In the genomic region with DNA sequence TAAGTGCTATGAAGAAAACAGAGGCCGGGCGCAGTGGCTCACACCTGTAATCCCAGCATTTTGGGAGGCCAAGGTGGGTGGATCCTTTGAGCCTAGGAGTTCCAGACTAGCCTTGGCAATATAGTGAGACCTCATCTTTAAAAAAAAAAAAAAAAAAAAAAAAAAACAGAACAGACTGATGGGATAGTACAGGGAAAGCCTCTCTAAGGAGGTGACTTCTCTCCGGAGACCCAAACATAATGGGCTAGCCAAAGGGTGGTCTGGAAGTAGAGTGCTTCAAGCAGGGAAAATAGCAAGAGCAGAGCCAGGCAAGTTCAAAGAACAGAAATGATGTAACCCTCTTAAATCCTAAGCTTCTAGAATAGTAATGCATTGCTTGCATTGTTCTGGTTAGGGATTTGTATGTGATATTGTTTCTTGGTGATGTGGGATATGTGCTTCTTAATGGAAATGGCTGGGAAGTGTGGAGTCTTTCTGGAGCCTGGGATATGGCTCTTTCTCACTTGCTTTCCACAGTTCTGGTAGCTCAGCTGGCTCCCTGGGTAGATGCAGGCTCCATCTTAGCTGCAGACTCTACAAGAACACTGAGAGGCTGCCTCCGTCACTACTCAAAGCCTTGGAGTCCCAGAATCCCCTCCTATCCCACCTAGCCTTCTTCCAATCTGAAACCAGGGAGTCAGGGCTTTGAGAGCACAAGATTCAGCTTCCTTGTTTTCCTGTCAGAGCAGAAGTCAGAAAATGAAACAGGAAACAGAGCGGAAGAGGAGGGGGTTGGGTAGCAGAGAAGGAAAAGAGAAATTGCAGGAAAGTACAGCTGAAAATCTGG, we compare ENCODE assay signal across 8 cellular contexts. TPM values are rescaled to one million over a fixed set of nuclear protein-coding genes. Genes with fewer than 3 reads are reported as not detected.
DNase-seq lines count a peak whose midpoint lies in the region; ATAC-seq, FAIRE-seq and TF ChIP-seq lines count a peak whose summit lies in the region.

No MANE protein-coding gene starts in this region.

- no peak overlapping the region for H4K5ac ChIP-seq in H1 (ENCODE audit: insufficient read length, low read depth, low read length)

- H3K14ac ChIP-seq in H1 (ENCODE audit: insufficient read length): no peak overlapping the region
- H3K14ac ChIP-seq in neuronal stem cell (ENCODE audit: low read length): no peak overlapping the region

- H2BK15ac ChIP-seq in H1 (ENCODE audit: low read length) (no peak overlapping the region), neuronal stem cell (ENCODE audit: low read length) (no peak overlapping the region)

- H3K27me3 ChIP-seq in HCT116 (ENCODE audit: insufficient read depth, low read length) (no peaks in the 10 kb centered on the region), H1 (replicated peaks in 1 of 4; ENCODE audit: control insufficient read depth in 3 of 4, extremely low read depth in 1 of 4, insufficient read depth in 3 of 4, low read length in 3 of 4) (no peaks in the 10 kb centered on the region), neuronal stem cell (ENCODE audit: control insufficient read depth in 3 of 3, insufficient read depth in 3 of 3, low read depth in 1 of 3, low read length in 3 of 3) (no peaks in the 10 kb centered on the region), foreskin keratinocyte (no peaks in the 10 kb centered on the region)

- H3K36me3 ChIP-seq in HCT116 (ENCODE audit: control insufficient read depth in 1 of 2, insufficient read depth in 2 of 2, low read length in 2 of 2) (peaks cover 0 to 14% of the 10 kb centered on the region in 2 experiments; a peak in 2 of 4 replicates), H1 (ENCODE audit: control insufficient read depth in 2 of 4, insufficient read depth in 4 of 4, low read length in 3 of 4) (peaks cover 0 to 14% (median 5%) of the 10 kb centered on the region in 4 experiments; a peak in 5 of 8 replicates), neuronal stem cell (replicated peaks in 1 of 2; ENCODE audit: control insufficient read depth in 2 of 2, insufficient read depth in 2 of 2, low read length in 2 of 2) (peaks cover 8 to 29% of the 10 kb centered on the region in 2 donors)

- 98% methylated on average over 5 of the region's 5 CpGs; no CpG with 5 or more reads in 1 of the 2 experiments for WGBS in H1 (ENCODE audit: extremely low coverage in 1 of 2, insufficient coverage in 1 of 2, insufficient read length in 1 of 2, insufficient replicate concordance in 2 of 2, low coverage in 1 of 2, low lambda C conversion rate in 2 of 2, missing lambda C conversion rate in 1 of 2), 2 experiments
- no CpG with 5 or more reads among the region's 5 CpGs for WGBS in neuronal stem cell (ENCODE audit: extremely low coverage in 2 of 2, insufficient read length in 2 of 2, insufficient replicate concordance in 1 of 2), 2 donors

- H4K91ac ChIP-seq in H1 (replicated peaks; ENCODE audit: insufficient read length, low read length) (peak overlapping the region; percentile 2), neuronal stem cell (ENCODE audit: low read depth, low read length, poor library complexity) (no peak overlapping the region)

- intact Hi-C loops in HCT116 (cut with micrococcal nuclease): no loop called here

- H3K4me3 ChIP-seq in HCT116 (replicated peaks in 1 of 2; ENCODE audit: low read depth in 1 of 2, low read length in 2 of 2) (no peak overlapping the region), H1 (ENCODE audit: extremely low read depth in 1 of 4, insufficient read depth in 2 of 4, low read depth in 3 of 4, low read length in 4 of 4) (no peak overlapping the region), neuronal stem cell (ENCODE audit: low read length in 2 of 2) (no peak overlapping the region)

- H2AK5ac ChIP-seq in H1 (ENCODE audit: low read depth, low read length) (no peak overlapping the region), neuronal stem cell (ENCODE audit: low read depth, low read length) (no peak overlapping the region)

- H4K20me1 ChIP-seq in HCT116 (ENCODE audit: insufficient read depth): 0 out of 2 replicates have a peak, but pooled peaks cover 3% of the 10 kb centered on the region
- peaks cover 0 to 3% of the 10 kb centered on the region in 2 experiments for H4K20me1 ChIP-seq in H1 (replicated peaks in 1 of 2; ENCODE audit: control insufficient read depth in 1 of 2, insufficient read depth in 2 of 2, low read length in 2 of 2)

- TF ChIP-seq RAD21 in HCT116 (IDR thresholded peaks at IDR 0.05; ENCODE audit: low read depth) (no peak), H1 (IDR thresholded peaks at IDR 0.05 in 1 of 2, conservative IDR thresholded peaks at IDR 0.05 in 1 of 2; ENCODE audit: low read depth in 2 of 2, low read length in 2 of 2) (no peak)

- H3K4ac ChIP-seq in H1 (replicated peaks; ENCODE audit: insufficient read length, low read depth, low read length) (no peak overlapping the region), neuronal stem cell (ENCODE audit: low read length) (no peak overlapping the region)

- H3K4me1 ChIP-seq in HCT116 (ENCODE audit: control insufficient read depth in 1 of 2, insufficient read depth in 2 of 2, low read length in 2 of 2) (peaks cover 21 to 62% of the 10 kb centered on the region in 2 experiments), H1 (replicated peaks in 1 of 4; ENCODE audit: control insufficient read depth in 3 of 4, insufficient read depth in 4 of 4, low read length in 3 of 4) (peaks cover 7 to 19% (median 13%) of the 10 kb centered on the region in 4 experiments; a peak in 6 of 7 replicates), neuronal stem cell (ENCODE audit: control insufficient read depth in 2 of 2, insufficient read depth in 1 of 2, low read depth in 1 of 2, low read length in 2 of 2) (peaks cover 15 to 42% of the 10 kb centered on the region in 2 donors), foreskin keratinocyte (peaks cover 11% of the 10 kb centered on the region)

- H3K27ac ChIP-seq in HCT116 (ENCODE audit: low read depth, low read length) (peak overlapping the region; percentile 98), H1 (ENCODE audit: low read depth, low read length) (peak overlapping the region; percentile 41; the same call in 1 of the 2 replicates), neuronal stem cell (replicated peaks; ENCODE audit: low read length) (peak overlapping the region; percentile 97), foreskin keratinocyte (no peak overlapping the region)

- H2BK12ac ChIP-seq in H1 (ENCODE audit: low read depth, low read length) (peak overlapping the region; percentile 2; the same call in 1 of the 2 replicates), neuronal stem cell (ENCODE audit: low read length) (no peak overlapping the region)

- CTCF ChIA-PET in HCT116 (lab: Charles Lee) (interaction anchor here (0.9 to 1.4 kb wide), 2 partner anchors 109 to 184 kb away, joined by 3 read pairs; no protein-coding TSS in a partner anchor), H1 (lab: Charles Lee; ENCODE audit: partially characterized antibody) (interaction anchor here (0.7 to 6.9 kb wide), 8 partner anchors 14 to 184 kb away, joined by 3 to 61 read pairs (median 4); no protein-coding TSS in a partner anchor)

- H3K9me3 ChIP-seq in HCT116 (ENCODE audit: control insufficient read depth in 1 of 2, insufficient read depth in 1 of 2, low read depth in 1 of 2, low read length in 2 of 2): no peaks in the 10 kb centered on the region
- no peaks in the 10 kb centered on the region for H3K9me3 ChIP-seq in H1 (ENCODE audit: insufficient read depth in 2 of 2, low read depth in 1 of 2, low read length in 1 of 2)
- H3K9me3 ChIP-seq in neuronal stem cell (replicated peaks in 1 of 2; ENCODE audit: control insufficient read depth in 2 of 2, insufficient read depth in 1 of 2, low read depth in 1 of 2, low read length in 2 of 2): no peaks in the 10 kb centered on the region

- H2AFZ ChIP-seq in HCT116 (ENCODE audit: low read depth, low read length, poor library complexity, severe bottlenecking): no peak overlapping the region
- no peak overlapping the region for H2AFZ ChIP-seq in H1 (ENCODE audit: low read length)
- H2AFZ ChIP-seq in neuronal stem cell (ENCODE audit: low read length): no peak overlapping the region

- peak overlapping the region; percentile 40; the same call in 1 of the 2 replicates for H2BK5ac ChIP-seq in H1 (ENCODE audit: low read depth, low read length)
- H2BK5ac ChIP-seq in neuronal stem cell (ENCODE audit: low read length): no peak overlapping the region

- H3K4me2 ChIP-seq in HCT116 (ENCODE audit: low read length) (peak overlapping the region; percentile 99), H1 (ENCODE audit: insufficient read depth in 1 of 2, low read depth in 2 of 2, low read length in 2 of 2) (peak overlapping the region in 1 of 2 experiments; percentile 79; a peak in 2 of 4 replicates), neuronal stem cell (ENCODE audit: insufficient read depth, low read length, poor library complexity, severe bottlenecking) (no peak overlapping the region)

- no peak for ATAC-seq in HCT116
- no peak for ATAC-seq in foreskin keratinocyte
- no peak for ATAC-seq in GM21423 (IDR thresholded peaks at IDR 0.05; ENCODE audit: unreplicated experiment)

- no TSS peak for BruUV-seq in HCT116 (replicated peaks; lab: Mats Ljungman, UMichigan)

- H4K8ac ChIP-seq in H1 (ENCODE audit: extremely low read depth, insufficient read depth, low read length) (no peak overlapping the region), neuronal stem cell (ENCODE audit: low read depth, low read length) (no peak overlapping the region)

- H3K23ac ChIP-seq in H1 (ENCODE audit: insufficient read length): no peak overlapping the region
- H3K23ac ChIP-seq in neuronal stem cell (ENCODE audit: low read depth, low read length, poor library complexity): no peak overlapping the region

- H3K79me2 ChIP-seq in HCT116 (ENCODE audit: insufficient read depth, low read length): peaks cover 8% of the 10 kb centered on the region
- no peaks in the 10 kb centered on the region for H3K79me2 ChIP-seq in H1 (ENCODE audit: control insufficient read depth in 1 of 2, insufficient read depth in 2 of 2, low read length in 2 of 2)

- H2BK20ac ChIP-seq in H1 (ENCODE audit: low read length): no peak overlapping the region

- no peak overlapping the region for H3K56ac ChIP-seq in H1 (replicated peaks; ENCODE audit: insufficient read length, low read depth, low read length)

- H3K9me2 ChIP-seq in HCT116 (ENCODE audit: insufficient read depth): no peaks in the 10 kb centered on the region

- peaks cover 14% of the 10 kb centered on the region for H3K23me2 ChIP-seq in H1 (ENCODE audit: low read depth, low read length)

- RAD21 ChIA-PET in HCT116 (lab: Charles Lee; ENCODE audit: low non-redundant PET in 1 of 2, low total read pairs in 2 of 2, uncharacterized antibody in 2 of 2, unreplicated experiment in 2 of 2): no interaction called here

- FAIRE-seq in H1 (lab: Jason Lieb, UNC): no peak

- H2BK120ac ChIP-seq in H1 (replicated peaks; ENCODE audit: low read depth, low read length) (no peak overlapping the region), neuronal stem cell (ENCODE audit: low read depth, low read length) (no peak overlapping the region)

- TF ChIP-seq CTCF in HCT116 (IDR thresholded peaks at IDR 0.05 in 2 of 3, conservative IDR thresholded peaks at IDR 0.05 in 1 of 3; ENCODE audit: borderline replicate concordance in 1 of 3, insufficient read depth in 1 of 3, low read depth in 2 of 3, low read length in 2 of 3) (no peak), H1 (IDR thresholded peaks at IDR 0.05; ENCODE audit: control extremely low read depth in 1 of 3, insufficient read depth in 1 of 3, low read depth in 1 of 3, low read length in 3 of 3) (no peak), foreskin keratinocyte (conservative IDR thresholded peaks at IDR 0.05) (no peak)

- no peak for TF ChIP-seq EP300 in H1 (IDR thresholded peaks at IDR 0.05; ENCODE audit: borderline replicate concordance in 1 of 2, low read depth in 2 of 2, low read length in 2 of 2)

- H3K9ac ChIP-seq in HCT116 (ENCODE audit: low read length) (peak overlapping the region; percentile 97), H1 (replicated peaks in 1 of 4; ENCODE audit: extremely low read depth in 1 of 4, low read depth in 3 of 4, low read length in 3 of 4) (no peak overlapping the region; a peak in 2 of 7 replicates), neuronal stem cell (ENCODE audit: low read depth, low read length, poor library complexity) (no peak overlapping the region)

- no peaks in the 10 kb centered on the region for H3K79me1 ChIP-seq in H1 (ENCODE audit: low read depth, low read length)
- peaks cover 4% of the 10 kb centered on the region for H3K79me1 ChIP-seq in neuronal stem cell (ENCODE audit: low read depth, low read length)

- POLR2A ChIA-PET in HCT116 (lab: Charles Lee) (interaction anchor here (0.7 to 1.0 kb wide), 3 partner anchors 61 to 184 kb away, joined by 3 read pairs; no protein-coding TSS in a partner anchor), H1 (lab: Charles Lee; ENCODE audit: partially characterized antibody) (interaction anchor here (1.0 to 11.6 kb wide), 5 partner anchors 14 to 114 kb away, joined by 3 to 118 read pairs (median 5); a partner anchor contains a TSS)

- no peak for TF ChIP-seq POLR2A in HCT116 (IDR thresholded peaks at IDR 0.05; ENCODE audit: borderline replicate concordance, extremely low read depth, insufficient read depth, insufficient read length)
- no peak for TF ChIP-seq POLR2A in H1 (IDR thresholded peaks at IDR 0.05; ENCODE audit: control extremely low read depth in 1 of 2, low read depth in 2 of 2, low read length in 2 of 2)

- no peak overlapping the region for H3K18ac ChIP-seq in H1 (ENCODE audit: extremely low read depth, low read length)
- H3K18ac ChIP-seq in neuronal stem cell (ENCODE audit: low read length): no peak overlapping the region

- DNase-seq in HCT116 (ENCODE audit: low read depth, low spot score) (no peak), RPMI7951 (ENCODE audit: low read depth) (peak; percentile 10), H1 (ENCODE audit: low read depth in 1 of 2, low spot score in 2 of 2) (no peak), neuronal stem cell (ENCODE audit: low spot score) (no peak), foreskin keratinocyte (no peak), NCI-H524 treated with DMSO at 0.1 percent for 48 hours (lab: John Stamatoyannopoulos, UW) (no peak), NCI-H146 treated with DMSO at 0.1 percent for 48 hours (lab: John Stamatoyannopoulos, UW; ENCODE audit: unreplicated experiment) (no peak)

RNA-seq across cellular contexts. Expression of a gene that starts 1.9 kb away (rescaled TPM):
- total RNA-seq in HCT116 (2021; ENCODE audit: unreplicated experiment): 13.2 TPM
- 13.8 and 16.8 TPM in 2 replicates for polyA plus RNA-seq in HCT116 (2012)
- total RNA-seq in RPMI7951 (2014; rRNA removed; shearing (Covaris generic)): 18.5 and 24.4 TPM in 2 replicates
- total RNA-seq in H1 (2021; fragmentation: NEBNext Ultra II Directional; extraction: Animal tissue kit (Norgen Biotek cat#: 25700)): 8.5 and 9.3 TPM in 2 replicates
- 20.9 and 22.4 TPM in 2 replicates for polyA plus RNA-seq in H1 (2011; rRNA removed)
- polyA plus RNA-seq in H1 (2011; cell fraction: cytosol; rRNA removed): 16.0 TPM
- polyA plus RNA-seq in H1 (2011; cell fraction: nucleus; rRNA removed): 16.6 TPM
- 9.2 to 10.6 TPM (median 10.1 TPM) in 4 replicates for polyA plus RNA-seq in H1 (2012, experiment 1 of 2)
- polyA plus RNA-seq in H1 (2012, experiment 2 of 2): 8.2 TPM
- 12.0 TPM for polyA plus RNA-seq in H1 (2013, experiment 1 of 2)
- 12.7 TPM for polyA plus RNA-seq in H1 (2013, experiment 2 of 2)
- polyA minus RNA-seq in H1 (2011; rRNA and poly(A)+ RNA removed): 27.9 and 31.5 TPM in 2 replicates
- polyA minus RNA-seq in H1 (2011; cell fraction: cytosol; rRNA and poly(A)+ RNA removed): 8.4 TPM
- polyA minus RNA-seq in H1 (2011; cell fraction: nucleus; rRNA and poly(A)+ RNA removed): 14.2 TPM
- 9.6 TPM for polyA plus RNA-seq in neuronal stem cell (2013, experiment 1 of 2)
- polyA plus RNA-seq in neuronal stem cell (2013, experiment 2 of 2): 9.7 TPM
- total RNA-seq in foreskin keratinocyte: 11.7 and 11.9 TPM in 2 replicates
- polyA plus RNA-seq in foreskin keratinocyte: 8.7 and 9.4 TPM in 2 replicates

RNA-seq across cellular contexts. Expression of a gene that starts 40.7 kb away (rescaled TPM):
- total RNA-seq in HCT116 (2021; ENCODE audit: unreplicated experiment) (24.4 TPM), foreskin keratinocyte (17.6 and 18.5 TPM in 2 replicates)
- polyA plus RNA-seq in HCT116 (2012): 30.7 and 39.9 TPM in 2 replicates
- 11.1 and 20.8 TPM in 2 replicates for total RNA-seq in RPMI7951 (2014; rRNA removed; shearing (Covaris generic))
- 29.2 and 29.7 TPM in 2 replicates for total RNA-seq in H1 (2021; fragmentation: NEBNext Ultra II Directional; extraction: Animal tissue kit (Norgen Biotek cat#: 25700))
- polyA plus RNA-seq in H1 (2011; rRNA removed) (49.8 and 61.3 TPM in 2 replicates), foreskin keratinocyte (14.2 and 16.1 TPM in 2 replicates)
- 38.2 TPM for polyA plus RNA-seq in H1 (2011; cell fraction: cytosol; rRNA removed)
- 48.3 TPM for polyA plus RNA-seq in H1 (2011; cell fraction: nucleus; rRNA removed)
- 16.3 to 34.7 TPM (median 30.6 TPM) in 4 replicates for polyA plus RNA-seq in H1 (2012, experiment 1 of 2)
- polyA plus RNA-seq in H1 (2012, experiment 2 of 2): 31.7 TPM
- polyA plus RNA-seq in H1 (2013, experiment 1 of 2): 30.5 TPM
- polyA plus RNA-seq in H1 (2013, experiment 2 of 2): 34.5 TPM
- 47.7 and 51.8 TPM in 2 replicates for polyA minus RNA-seq in H1 (2011; rRNA and poly(A)+ RNA removed)
- 24.8 TPM for polyA minus RNA-seq in H1 (2011; cell fraction: cytosol; rRNA and poly(A)+ RNA removed)
- polyA minus RNA-seq in H1 (2011; cell fraction: nucleus; rRNA and poly(A)+ RNA removed): 16.9 TPM
- 44.5 TPM for polyA plus RNA-seq in neuronal stem cell (2013, experiment 1 of 2)
- 43.3 TPM for polyA plus RNA-seq in neuronal stem cell (2013, experiment 2 of 2)
